8 cellular contexts compared by ENCODE assay signal in the genomic region with DNA sequence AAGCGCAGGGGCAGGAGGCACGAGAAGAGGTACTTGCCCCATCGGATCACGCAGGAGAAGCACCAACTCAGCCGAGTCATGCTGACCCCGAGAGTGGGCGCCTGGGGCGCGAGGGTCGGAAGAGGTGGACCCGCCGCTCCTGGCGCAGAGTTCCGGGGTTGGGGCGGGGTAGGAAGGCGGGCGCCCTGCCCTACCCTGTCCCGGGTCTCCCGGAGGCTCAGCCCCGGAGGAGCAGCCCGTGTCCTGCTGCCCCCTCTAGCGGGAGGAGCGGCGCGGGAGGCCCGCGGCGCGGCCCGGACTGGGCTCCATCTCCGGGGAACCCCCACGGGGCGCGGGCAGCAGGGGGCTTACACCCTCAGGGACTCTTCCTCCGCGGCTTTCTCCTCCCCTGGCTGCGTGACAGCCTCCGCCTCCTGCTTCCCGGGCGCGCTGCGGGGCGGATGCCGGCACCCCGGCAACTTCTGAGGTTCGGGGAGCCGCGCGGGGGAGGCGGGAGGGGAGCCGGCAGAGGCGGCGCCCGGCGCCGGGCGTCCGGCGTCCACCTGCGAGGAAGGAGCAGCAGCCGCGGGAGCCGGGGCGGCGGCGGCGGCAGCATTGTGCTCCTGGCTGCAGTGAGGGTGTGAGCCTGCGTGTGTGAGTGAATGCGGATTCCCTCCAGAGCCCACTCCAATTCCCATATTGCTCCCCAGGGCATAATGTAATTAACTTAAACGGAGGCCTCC. TPM values are rescaled to one million over a fixed set of nuclear protein-coding genes. Genes with fewer than 3 reads are reported as not detected.
DNase-seq lines count a peak whose midpoint lies in the region; ATAC-seq and TF ChIP-seq lines count a peak whose summit lies in the region.

No MANE protein-coding gene starts in this region.

- peaks cover 0 to 9% (median 0%) of the 10 kb centered on the region in 4 donors for H3K4me1 Mint-ChIP-seq in CD4-positive, CD25-positive, alpha-beta regulatory T cell
- H3K4me1 Mint-ChIP-seq in H9: peaks cover 20 to 31% of the 10 kb centered on the region in 2 experiments
- peaks cover 5% of the 10 kb centered on the region for H3K4me1 Mint-ChIP-seq in T-helper 2 cell treated with Interferon-gamma antibody and Interleukin-4, amounts not matched to agents 5 μg/mL and 100 μg/mL, for 36 hours (ENCODE audit: low read depth)
- peaks cover 25% of the 10 kb centered on the region for H3K4me1 Mint-ChIP-seq in stimulated activated naive CD8-positive, alpha-beta T cell treated with anti-CD3 and anti-CD28 coated beads, Interleukin-15, amount 100 ng/mL, for 72 hours

- H3K14ac ChIP-seq in H9 (ENCODE audit: insufficient read depth, low read length): peak overlapping the region; percentile 43; the same call in 1 of the 2 replicates

- H3K18ac ChIP-seq in H9 (ENCODE audit: insufficient read length, low read depth, low read length): no peak overlapping the region

- peaks cover 0 to 1% (median 0%) of the 10 kb centered on the region in 7 donors for H3K9me3 Mint-ChIP-seq in CD4-positive, CD25-positive, alpha-beta regulatory T cell
- H3K9me3 Mint-ChIP-seq in H9: no peaks in the 10 kb centered on the region
- H3K9me3 Mint-ChIP-seq in T-helper 2 cell treated with Interferon-gamma antibody and Interleukin-4, amounts not matched to agents 5 μg/mL and 100 μg/mL, for 36 hours: no peaks in the 10 kb centered on the region
- H3K9me3 Mint-ChIP-seq in stimulated activated naive CD8-positive, alpha-beta T cell treated with anti-CD3 and anti-CD28 coated beads, Interleukin-15, amount 100 ng/mL, for 72 hours: no peaks in the 10 kb centered on the region

- H2BK20ac ChIP-seq in H9 (ENCODE audit: low read depth, low read length, poor library complexity, severe bottlenecking): no peak overlapping the region

- no peak overlapping the region for H3K23ac ChIP-seq in H9 (ENCODE audit: insufficient read length, low read depth, low read length)

- peak overlapping the region; percentile 74 for H3K4me2 ChIP-seq in H9 (ENCODE audit: insufficient read depth, insufficient read length, low read length)

- H3K4ac ChIP-seq in H9 (ENCODE audit: low read depth, low read length): no peak overlapping the region

- H3K4me3 ChIP-seq in CD4-positive, CD25-positive, alpha-beta regulatory T cell (ENCODE audit: low read depth, low read length): no peak overlapping the region
- peak overlapping the region; percentile 87 for H3K4me3 ChIP-seq in coronary artery
- peak overlapping the region; percentile 57 for H3K4me3 ChIP-seq in lower lobe of right lung

- no peak overlapping the region for H2BK120ac ChIP-seq in H9 (ENCODE audit: low read depth, low read length, poor library complexity, severe bottlenecking)

- peaks cover 54% of the 10 kb centered on the region for H3K27me3 Mint-ChIP-seq in CD4-positive, CD25-positive, alpha-beta regulatory T cell
- peaks cover 77% of the 10 kb centered on the region for H3K27me3 Mint-ChIP-seq in H9 (ENCODE audit: low read depth)
- peaks cover 44% of the 10 kb centered on the region for H3K27me3 Mint-ChIP-seq in T-helper 2 cell treated with Interferon-gamma antibody and Interleukin-4, amounts not matched to agents 5 μg/mL and 100 μg/mL, for 36 hours (ENCODE audit: low read depth)
- peaks cover 66% of the 10 kb centered on the region for H3K27me3 Mint-ChIP-seq in stimulated activated naive CD8-positive, alpha-beta T cell treated with anti-CD3 and anti-CD28 coated beads, Interleukin-15, amount 100 ng/mL, for 72 hours

- H3K27ac Mint-ChIP-seq in CD4-positive, CD25-positive, alpha-beta regulatory T cell: no peak overlapping the region
- no peak overlapping the region for H3K27ac Mint-ChIP-seq in H9
- H3K27ac Mint-ChIP-seq in T-helper 2 cell treated with Interferon-gamma antibody and Interleukin-4, amounts not matched to agents 5 μg/mL and 100 μg/mL, for 36 hours: no peak overlapping the region
- no peak overlapping the region for H3K27ac Mint-ChIP-seq in stimulated activated naive CD8-positive, alpha-beta T cell treated with anti-CD3 and anti-CD28 coated beads, Interleukin-15, amount 100 ng/mL, for 72 hours

- peaks cover 8% of the 10 kb centered on the region for H3K23me2 ChIP-seq in H9 (ENCODE audit: insufficient read length, low read depth, low read length, poor library complexity, severe bottlenecking)

- H2AK5ac ChIP-seq in H9 (ENCODE audit: insufficient read length, low read length): no peak overlapping the region

- no peaks in the 10 kb centered on the region for H3K9me3 ChIP-seq in CD4-positive, CD25-positive, alpha-beta regulatory T cell (ENCODE audit: control insufficient read depth in 2 of 2, low read length in 2 of 2)
- H3K9me3 ChIP-seq in H9 (ENCODE audit: control insufficient read depth, low read depth, low read length) (no peaks in the 10 kb centered on the region), lower lobe of right lung (no peaks in the 10 kb centered on the region)

- H4K5ac ChIP-seq in H9 (ENCODE audit: insufficient read length, low read depth, low read length): no peak overlapping the region

- H3K36me3 ChIP-seq in CD4-positive, CD25-positive, alpha-beta regulatory T cell (ENCODE audit: control insufficient read depth, insufficient read depth, low read length): no peaks in the 10 kb centered on the region
- H3K36me3 ChIP-seq in lower lobe of right lung: no peaks in the 10 kb centered on the region

- no peak overlapping the region for H2BK5ac ChIP-seq in H9 (ENCODE audit: insufficient read length, low read length)

- no peaks in the 10 kb centered on the region for H3K79me2 ChIP-seq in H9 (ENCODE audit: insufficient read depth, low read length)

- no peak overlapping the region for H4K91ac ChIP-seq in H9 (ENCODE audit: insufficient read length, low read depth, low read length)

- H3K79me1 ChIP-seq in H9 (ENCODE audit: insufficient read depth, low read depth, low read length, poor library complexity, severe bottlenecking): no peaks in the 10 kb centered on the region

- no peaks in the 10 kb centered on the region for H3K36me3 Mint-ChIP-seq in CD4-positive, CD25-positive, alpha-beta regulatory T cell
- no peaks in the 10 kb centered on the region for H3K36me3 Mint-ChIP-seq in H9 (ENCODE audit: insufficient read depth in 1 of 3, low read depth in 3 of 3)
- no peaks in the 10 kb centered on the region for H3K36me3 Mint-ChIP-seq in T-helper 2 cell treated with Interferon-gamma antibody and Interleukin-4, amounts not matched to agents 5 μg/mL and 100 μg/mL, for 36 hours (ENCODE audit: low read depth)

- H3K56ac ChIP-seq in H9 (ENCODE audit: insufficient read length, low read depth, low read length): no peak overlapping the region

- no peak overlapping the region for H2BK12ac ChIP-seq in H9 (ENCODE audit: insufficient read length, low read depth, low read length)

- peak in 2 of 3 donors; percentile 4 to 35 for DNase-seq in CD4-positive, CD25-positive, alpha-beta regulatory T cell
- DNase-seq in H9 (peak; percentile 51), coronary artery (ENCODE audit: low spot score) (no peak), lower lobe of right lung (peak; percentile 58), dedifferentiated amniotic fluid mesenchymal stem cell (ENCODE audit: extremely low spot score) (no peak)
- peak; percentile 18 for DNase-seq in T-helper 2 cell treated with Interferon-gamma antibody and Interleukin-4, amounts not matched to agents 5 μg/mL and 100 μg/mL, for 36 hours (ENCODE audit: low spot score)
- DNase-seq in stimulated activated naive CD8-positive, alpha-beta T cell treated with anti-CD3 and anti-CD28 coated beads, Interleukin-15, amount 100 ng/mL, for 72 hours: peak; percentile 37 to 42

- H2AFZ ChIP-seq in H9 (ENCODE audit: low read length): no peak overlapping the region

- H2BK15ac ChIP-seq in H9 (ENCODE audit: low read depth, low read length): no peak overlapping the region

- peak; percentile 31 to 34 for ATAC-seq in CD4-positive, CD25-positive, alpha-beta regulatory T cell (ENCODE audit: low read depth in 2 of 2)
- peak; percentile 85 to 89 for ATAC-seq in lower lobe of right lung
- ATAC-seq in stimulated activated naive CD8-positive, alpha-beta T cell treated with anti-CD3 and anti-CD28 coated beads, Interleukin-15, amount 100 ng/mL, for 72 hours: peak; percentile 72
- ATAC-seq in GM21381 (IDR thresholded peaks at IDR 0.05; ENCODE audit: unreplicated experiment): no peak

- H3T11ph ChIP-seq in H9 (ENCODE audit: low read length): no peak overlapping the region

- H3K4me3 Mint-ChIP-seq in CD4-positive, CD25-positive, alpha-beta regulatory T cell: peak overlapping the region in 3 of 4 donors; percentile 73 to 79 (median 73)
- peak overlapping the region; percentile 60 to 88 for H3K4me3 Mint-ChIP-seq in H9
- H3K4me3 Mint-ChIP-seq in T-helper 2 cell treated with Interferon-gamma antibody and Interleukin-4, amounts not matched to agents 5 μg/mL and 100 μg/mL, for 36 hours: peak overlapping the region; percentile 46
- H3K4me3 Mint-ChIP-seq in stimulated activated naive CD8-positive, alpha-beta T cell treated with anti-CD3 and anti-CD28 coated beads, Interleukin-15, amount 100 ng/mL, for 72 hours: peak overlapping the region; percentile 52 to 78

- H3K27me3 ChIP-seq in CD4-positive, CD25-positive, alpha-beta regulatory T cell (ENCODE audit: control insufficient read depth, insufficient read depth, low read length): peaks cover 8% of the 10 kb centered on the region
- peaks cover 15% of the 10 kb centered on the region; the same call in 1 of the 2 replicates for H3K27me3 ChIP-seq in H9 (ENCODE audit: insufficient read depth, low read length)
- H3K27me3 ChIP-seq in lower lobe of right lung (ENCODE audit: low read depth): peaks cover 22% of the 10 kb centered on the region

- intact Hi-C loops in lower lobe of right lung (cut with DNase I): no loop called here

- peaks cover 10% of the 10 kb centered on the region for H3K4me1 ChIP-seq in CD4-positive, CD25-positive, alpha-beta regulatory T cell (ENCODE audit: control insufficient read depth, insufficient read depth, low read length, poor library complexity, severe bottlenecking)
- H3K4me1 ChIP-seq in H9 (ENCODE audit: insufficient read depth, low read length) (peaks cover 3% of the 10 kb centered on the region), lower lobe of right lung (peaks cover 16% of the 10 kb centered on the region)

- no CpG with 5 or more reads among the region's 70 CpGs for WGBS in H9 (ENCODE audit: extremely low coverage, insufficient read length, low lambda C conversion rate)

- no peak overlapping the region for H3K9ac ChIP-seq in H9 (ENCODE audit: extremely low read depth, insufficient read length, low read length)

- peak; percentile 57 for TF ChIP-seq CTCF in H9 (conservative IDR thresholded peaks at IDR 0.05)
- peak; percentile 63 for TF ChIP-seq CTCF in coronary artery (IDR thresholded peaks at IDR 0.05)
- peak; percentile 54 for TF ChIP-seq CTCF in lower lobe of right lung (IDR thresholded peaks at IDR 0.05)

- H3K27ac ChIP-seq in CD4-positive, CD25-positive, alpha-beta regulatory T cell (ENCODE audit: insufficient read depth, low read length, poor library complexity, severe bottlenecking): no peak overlapping the region
- no peak overlapping the region for H3K27ac ChIP-seq in H9 (ENCODE audit: insufficient read length, low read depth, low read length)
- peak overlapping the region; percentile 24 to 59 for H3K27ac ChIP-seq in coronary artery
- H3K27ac ChIP-seq in lower lobe of right lung: no peak overlapping the region

- H4K8ac ChIP-seq in H9 (replicated peaks; ENCODE audit: insufficient read length, low read depth, low read length): no peak overlapping the region

- H4K20me1 ChIP-seq in H9 (ENCODE audit: control insufficient read depth, insufficient read depth, insufficient read length): no peaks in the 10 kb centered on the region

RNA-seq across cellular contexts. Expression of gene TNS1, which starts 7.5 kb away (rescaled TPM):
- 0.49 TPM for total RNA-seq in CD4-positive, CD25-positive, alpha-beta regulatory T cell
- polyA plus RNA-seq in CD4-positive, CD25-positive, alpha-beta regulatory T cell: not detected
- 3.2 and 3.4 TPM in 2 replicates for total RNA-seq in H9 (2021)
- total RNA-seq in lower lobe of right lung: 505 TPM

RNA-seq across cellular contexts. Expression of gene RUFY4, which starts 58.8 kb away (rescaled TPM):
- 2.1 TPM for total RNA-seq in CD4-positive, CD25-positive, alpha-beta regulatory T cell
- polyA plus RNA-seq in CD4-positive, CD25-positive, alpha-beta regulatory T cell: under 1 TPM in 1 of 4 donors, not detected in 3; 0.15 TPM
- total RNA-seq in H9 (2021) (0.44 and 0.66 TPM in 2 replicates), lower lobe of right lung (not detected)

Comparison
In these comparisons a context has a peak if more than half of its experiments do, and no peak if none do; other contexts are left out.
1. DNase-seq: peak in CD4-positive, CD25-positive, alpha-beta regulatory T cell (2 of 3), H9 (single experiment), T-helper 2 cell treated with Interferon-gamma antibody and Interleukin-4, amounts not matched to agents 5 μg/mL and 100 μg/mL, for 36 hours (single experiment), lower lobe of right lung (single experiment) and stimulated activated naive CD8-positive, alpha-beta T cell treated with anti-CD3 and anti-CD28 coated beads, Interleukin-15, amount 100 ng/mL, for 72 hours (2 of 2); none in coronary artery (single experiment) and dedifferentiated amniotic fluid mesenchymal stem cell (single experiment).
2. H3K27ac ChIP-seq: peak in coronary artery (2 of 2); none in CD4-positive, CD25-positive, alpha-beta regulatory T cell (single experiment), H9 (single experiment) and lower lobe of right lung (single experiment).
3. RNA of gene TNS1, which starts 7.5 kb away (total RNA-seq): 505 TPM in lower lobe of right lung (single experiment); 3.2 to 3.4 TPM in H9 and 0.49 TPM in CD4-positive, CD25-positive, alpha-beta regulatory T cell (single experiment); every median in the first group is over 100 times any median in the second.
4. Peak in every context shown above with its lines, with median percentiles within 50 percentile points of each other: H3K4me3 Mint-ChIP-seq and CTCF ChIP-seq.